ENCODE assay signal across 8 cellular contexts in the genomic region with DNA sequence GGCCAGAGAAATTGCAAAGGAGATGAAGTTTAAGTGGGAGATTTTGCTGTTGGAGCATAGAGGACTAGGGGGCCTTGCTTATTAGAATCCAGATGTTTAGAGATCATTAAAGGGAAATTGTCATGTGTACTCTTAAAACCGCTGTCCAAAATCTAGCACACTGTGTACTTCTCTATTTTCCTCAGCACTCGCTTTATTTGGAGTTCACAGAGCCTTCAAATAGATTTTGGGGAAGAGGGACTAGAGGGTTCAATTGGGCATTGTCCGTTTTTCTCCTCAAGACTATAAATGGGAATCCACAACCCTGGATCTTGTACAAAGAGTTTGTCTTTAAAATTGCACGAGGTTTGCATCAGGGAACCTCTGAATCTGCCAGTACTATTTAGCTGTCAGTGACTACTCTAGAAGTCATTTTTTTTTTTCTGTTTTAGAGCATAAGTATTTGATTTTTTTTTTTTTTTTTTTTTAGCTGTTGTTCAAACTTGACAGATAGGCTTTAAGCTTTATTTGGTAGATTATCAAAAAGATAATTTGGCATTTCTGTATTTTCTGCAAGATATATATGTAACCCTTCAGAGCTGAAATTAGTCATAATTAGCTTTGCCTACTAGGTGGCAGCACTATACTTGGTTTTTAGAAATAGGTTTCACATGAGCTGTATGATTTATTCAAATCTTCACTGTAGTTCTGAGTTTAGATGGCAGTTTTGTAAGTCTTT. TPM values are rescaled to one million over a fixed set of nuclear protein-coding genes. Genes with fewer than 3 reads are reported as not detected.
DNase-seq lines count a peak whose midpoint lies in the region; ATAC-seq, FAIRE-seq and TF ChIP-seq lines count a peak whose summit lies in the region.

No MANE protein-coding gene starts in this region.

- no peak overlapping the region for H3K4me3 ChIP-seq in lower leg skin (ENCODE audit: low read depth, poor library complexity, severe bottlenecking)

- 48 to 51% methylated on average over 4 of the region's 4 CpGs for WGBS in lower leg skin, 2 donors

- in situ Hi-C loops in ACHN (cut with HindIII; ENCODE audit: low pct_ligation_motif_present, low pct_unique_long_range_greater_than_20kb, low sequenced_read_pairs) = loop anchor here (25.0 kb wide), 1 partner anchor 264 kb away; a partner anchor contains a TSS

- DNase-seq in ACHN (peak; percentile 62), GM12891 (ENCODE audit: insufficient read length, low spot score) (no peak), NCI-H748 (lab: John Stamatoyannopoulos, UW; ENCODE audit: unreplicated experiment) (peak; percentile 39), lower leg skin (ENCODE audit: low spot score in 2 of 2) (no peak), NCI-H1930 (lab: John Stamatoyannopoulos, UW) (no peak)

- H3K4me3 Mint-ChIP-seq in dendritic cell treated with granulocyte-macrophage colony-stimulating factor and Interleukin-4, amounts not matched to agents 40 ng/mL and 50 ng/mL, for 4 days = no peak overlapping the region
- no peak overlapping the region for H3K4me3 Mint-ChIP-seq in nephron

- H3K9me3 Mint-ChIP-seq in dendritic cell treated with granulocyte-macrophage colony-stimulating factor and Interleukin-4, amounts not matched to agents 40 ng/mL and 50 ng/mL, for 4 days = no peaks in the 10 kb centered on the region
- no peaks in the 10 kb centered on the region for H3K9me3 Mint-ChIP-seq in nephron

- intact Hi-C loops in dendritic cell treated with granulocyte-macrophage colony-stimulating factor and Interleukin-4, amounts not matched to agents 40 ng/mL and 50 ng/mL, for 4 days (cut with micrococcal nuclease) = loop anchor here (1.0 kb wide), 1 partner anchor 272 kb away; no protein-coding TSS in a partner anchor
- intact Hi-C loops in lower leg skin (cut with DNase I; ENCODE audit: low total_unique reads) = no loop called here

- H3K4me1 Mint-ChIP-seq in dendritic cell treated with granulocyte-macrophage colony-stimulating factor and Interleukin-4, amounts not matched to agents 40 ng/mL and 50 ng/mL, for 4 days (ENCODE audit: low read depth) = peaks cover 17% of the 10 kb centered on the region
- no peaks in the 10 kb centered on the region for H3K4me1 Mint-ChIP-seq in nephron

- peak; percentile 28 to 52 (median 32) for TF ChIP-seq CTCF in nephron (IDR thresholded peaks at IDR 0.05; ENCODE audit: unreplicated experiment in 3 of 3)
- TF ChIP-seq CTCF in lower leg skin (IDR thresholded peaks at IDR 0.05) = no peak

- no peaks in the 10 kb centered on the region for H3K27me3 Mint-ChIP-seq in dendritic cell treated with granulocyte-macrophage colony-stimulating factor and Interleukin-4, amounts not matched to agents 40 ng/mL and 50 ng/mL, for 4 days
- H3K27me3 Mint-ChIP-seq in nephron (ENCODE audit: low read depth) = no peaks in the 10 kb centered on the region

- ATAC-seq in HG02973 (IDR thresholded peaks at IDR 0.05; ENCODE audit: unreplicated experiment) = peak; percentile 88

- H3K36me3 Mint-ChIP-seq in dendritic cell treated with granulocyte-macrophage colony-stimulating factor and Interleukin-4, amounts not matched to agents 40 ng/mL and 50 ng/mL, for 4 days (ENCODE audit: low read depth) = peaks cover 34% of the 10 kb centered on the region
- peaks cover 39% of the 10 kb centered on the region for H3K36me3 Mint-ChIP-seq in nephron (ENCODE audit: low read depth)

- peak; percentile 62 for FAIRE-seq in GM12891 (lab: Jason Lieb, UNC)

- peak overlapping the region; percentile 37 for H3K27ac Mint-ChIP-seq in dendritic cell treated with granulocyte-macrophage colony-stimulating factor and Interleukin-4, amounts not matched to agents 40 ng/mL and 50 ng/mL, for 4 days
- no peak overlapping the region for H3K27ac Mint-ChIP-seq in nephron

- TF ChIP-seq POLR2A in GM12891 (IDR thresholded peaks at IDR 0.05; ENCODE audit: low read depth, low read length) (no peak), lower leg skin (IDR thresholded peaks at IDR 0.05) (no peak)

TF ChIP-seq in GM12891, 5 proteins besides CTCF, POLR2A, EP300 and RAD21:
- TF ChIP-seq POU2F2 (IDR thresholded peaks at IDR 0.05; ENCODE audit: low read depth, low read length) (no peak), PAX5 (IDR thresholded peaks at IDR 0.05; ENCODE audit: insufficient read depth, low read length, severe bottlenecking) (no peak), TAF1 (IDR thresholded peaks at IDR 0.05; ENCODE audit: low read depth, low read length) (no peak), POLR2AphosphoS5 (IDR thresholded peaks at IDR 0.05; ENCODE audit: low read depth, low read length) (no peak), SPI1 (IDR thresholded peaks at IDR 0.05; ENCODE audit: low read depth, low read length) (no peak)

RNA-seq across cellular contexts. Expression of a gene that starts 14.2 kb away (rescaled TPM):
- polyA plus RNA-seq in GM12891 (2012; ENCODE audit: low read depth, missing spikeins) = 13.2 TPM
- total RNA-seq in lower leg skin = 10 to 100 TPM in 2 of 4 donors, 1 to 10 TPM in 2; 6.7 to 10.2 (median 10.0) TPM

RNA-seq across cellular contexts. Expression of a gene that starts 14.3 kb away (rescaled TPM):
- polyA plus RNA-seq in GM12891 (2012; ENCODE audit: low read depth, missing spikeins) = 76.5 TPM
- 10 to 100 TPM; 52.5 to 79.0 (median 61.5) TPM for total RNA-seq in lower leg skin

RNA-seq across cellular contexts. Expression of a gene that starts 35.9 kb away (rescaled TPM):
- 4.7 TPM for polyA plus RNA-seq in GM12891 (2012; ENCODE audit: low read depth, missing spikeins)
- 10 to 100 TPM in 1 of 4 donors, 1 to 10 TPM in 3; 2.6 to 10.3 (median 6.8) TPM for total RNA-seq in lower leg skin

Comparison
In these comparisons a context has a peak if more than half of its experiments do, and no peak if none do; other contexts are left out.
1. DNase-seq: peak in ACHN (single experiment) and NCI-H748 (single experiment); none in GM12891 (single experiment), lower leg skin (0 of 2) and NCI-H1930 (0 of 2).
2. CTCF ChIP-seq: peak in nephron (3 of 3); none in lower leg skin (0 of 3).